In the genomic region with DNA sequence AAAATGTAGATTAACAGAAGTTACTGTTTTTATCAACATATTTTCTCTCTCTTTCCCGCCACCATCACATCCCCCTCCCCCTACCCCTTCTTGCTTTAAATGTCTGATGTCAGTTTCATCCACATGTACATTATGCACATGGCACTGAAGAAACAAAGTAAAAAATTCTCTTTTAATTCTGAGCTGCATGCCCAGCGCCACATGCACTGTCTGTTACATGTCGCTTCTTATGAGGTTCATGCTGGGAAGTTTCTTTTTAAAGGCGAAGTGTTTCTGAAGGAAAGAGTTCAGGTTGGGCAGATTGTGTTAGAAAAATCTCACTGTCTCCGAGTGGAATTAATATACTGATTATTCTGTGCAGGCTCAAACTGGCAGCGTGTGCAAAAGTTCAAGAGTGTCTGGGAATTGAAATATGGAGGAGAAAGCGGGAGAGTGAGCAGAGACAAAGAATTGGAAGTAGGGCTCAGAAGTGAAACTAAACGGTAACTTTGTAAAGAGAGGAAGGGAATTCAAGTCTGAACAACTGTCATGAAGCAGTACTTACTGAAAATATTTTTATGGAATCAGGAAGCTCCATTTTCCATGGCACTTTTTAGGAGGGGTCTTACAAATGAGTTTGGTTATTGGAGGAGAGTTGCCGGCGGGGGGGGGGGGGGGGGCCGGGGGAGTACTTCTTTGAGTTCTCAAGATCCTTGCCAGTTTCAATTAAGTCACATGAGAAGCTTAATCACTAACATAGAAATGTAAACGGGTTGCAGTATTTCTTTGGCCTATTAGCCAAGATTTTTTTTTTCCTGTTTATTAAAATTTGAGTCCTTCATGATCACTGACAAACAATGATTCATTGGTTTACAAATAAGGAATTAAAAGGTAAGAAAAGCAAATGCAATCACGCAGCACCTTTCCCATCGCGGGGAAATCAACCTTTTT, we compare ENCODE assay signal across 9 cellular contexts.
DNase-seq lines count a peak whose midpoint lies in the region; ATAC-seq, FAIRE-seq and TF ChIP-seq lines count a peak whose summit lies in the region.
"Had no signal": no experiment of that assay in that cellular context is flagged by ENCODE, and none has a peak within 500 bp of the region (broad histone marks: within the 10 kb centered on the region; RNA-seq: fewer than 3 reads in every experiment).

No MANE protein-coding gene starts in this region.

- WGBS in esophagus squamous epithelium, 2 donors = 23 to 27% methylated on average over 15 of the region's 15 CpGs

- H4K20me1 ChIP-seq in osteoblast (ENCODE audit: insufficient read depth, low read length) = no peaks in the 10 kb centered on the region

- intact Hi-C loops in esophagus squamous epithelium (cut with DNase I) = no loop called here
- intact Hi-C loops in left colon (cut with DNase I, micrococcal nuclease) = no loop called here

- no peak for ATAC-seq in left colon

- no peak overlapping the region for H3K27ac ChIP-seq in CD8-positive, alpha-beta memory T cell (ENCODE audit: low read depth, low read length)
- peak overlapping the region; percentile 11 to 66 (median 40) for H3K27ac ChIP-seq in esophagus squamous epithelium
- H3K27ac ChIP-seq in osteoblast (ENCODE audit: low read depth, low read length) = peak overlapping the region; percentile 48

- H3K36me3 Mint-ChIP-seq in CD8-positive, alpha-beta memory T cell = peaks cover 10 to 16% (median 12%) of the 10 kb centered on the region in 3 donors

- H3K4me3 ChIP-seq in CD8-positive, alpha-beta memory T cell (ENCODE audit: low read length) = no peak overlapping the region
- peak overlapping the region; percentile 16 to 57 (median 32) for H3K4me3 ChIP-seq in esophagus squamous epithelium
- H3K4me3 ChIP-seq in osteoblast (ENCODE audit: insufficient read depth, low read length) = peak overlapping the region; percentile 58

- peak overlapping the region in 5 of 8 donors; percentile 0 to 55 (median 45) for H3K27ac Mint-ChIP-seq in CD8-positive, alpha-beta memory T cell

- H3K9me3 Mint-ChIP-seq in CD8-positive, alpha-beta memory T cell = no peaks in the 10 kb centered on the region

- H3K36me3 ChIP-seq in CD8-positive, alpha-beta memory T cell (ENCODE audit: insufficient read depth, low read length) = no peaks in the 10 kb centered on the region
- H3K36me3 ChIP-seq in esophagus squamous epithelium = peaks cover 0 to 10% (median 0%) of the 10 kb centered on the region in 3 donors
- no peaks in the 10 kb centered on the region for H3K36me3 ChIP-seq in osteoblast (ENCODE audit: insufficient read depth, low read length)

- H3K4me1 Mint-ChIP-seq in CD8-positive, alpha-beta memory T cell = peaks cover 5% of the 10 kb centered on the region in 3 donors

- H3K79me2 ChIP-seq in osteoblast (ENCODE audit: insufficient read depth, low read length) = no peaks in the 10 kb centered on the region

- peak overlapping the region in 5 of 7 donors; percentile 59 to 69 (median 62) for H3K4me3 Mint-ChIP-seq in CD8-positive, alpha-beta memory T cell

- TF ChIP-seq POLR2A in esophagus squamous epithelium (IDR thresholded peaks at IDR 0.05) = no peak
- no peak for TF ChIP-seq POLR2A in H54 (IDR thresholded peaks at IDR 0.05; ENCODE audit: low read depth, low read length)

- no peaks in the 10 kb centered on the region for H3K9me3 ChIP-seq in CD8-positive, alpha-beta memory T cell (ENCODE audit: low read length)
- H3K9me3 ChIP-seq in esophagus squamous epithelium = no peaks in the 10 kb centered on the region
- no peaks in the 10 kb centered on the region for H3K9me3 ChIP-seq in osteoblast (ENCODE audit: low read depth, low read length)

- no peaks in the 10 kb centered on the region for H3K27me3 Mint-ChIP-seq in CD8-positive, alpha-beta memory T cell

- FAIRE-seq in H54 (lab: Jason Lieb, UNC) = no peak

- POLR2A ChIA-PET in CD8-positive, alpha-beta memory T cell (lab: Charles Lee) = no interaction called here

- H2AFZ ChIP-seq in osteoblast (ENCODE audit: low read length) = peak overlapping the region; percentile 47

- peak overlapping the region; percentile 77 for H3K4me2 ChIP-seq in osteoblast (ENCODE audit: insufficient read depth, low read length)

- no peak for DNase-seq in CD8-positive, alpha-beta memory T cell
- DNase-seq in NOMO-1 treated with DMSO at 0.1 percent for 48 hours (lab: John Stamatoyannopoulos, UW; ENCODE audit: unreplicated experiment) = peak; percentile 44
- DNase-seq in esophagus squamous epithelium (lab: John Stamatoyannopoulos, UW) = no peak
- DNase-seq in osteoblast (ENCODE audit: insufficient read length, low spot score, missing footprints) = peak; percentile 66
- DNase-seq in NCI-H1436 treated with DMSO at 0.1 percent for 48 hours (lab: John Stamatoyannopoulos, UW) = no peak
- DNase-seq in H54 (ENCODE audit: insufficient read length, low spot score) = no peak
- DNase-seq in nucleus accumbens (lab: John Stamatoyannopoulos, UW) = no peak
- DNase-seq in left colon = no peak
- DNase-seq: SHP77 had no signal

- no peaks in the 10 kb centered on the region for H3K4me1 ChIP-seq in CD8-positive, alpha-beta memory T cell (ENCODE audit: insufficient read depth, low read length)
- H3K4me1 ChIP-seq in esophagus squamous epithelium = peaks cover 6 to 26% (median 13%) of the 10 kb centered on the region in 3 donors
- peaks cover 12% of the 10 kb centered on the region for H3K4me1 ChIP-seq in osteoblast (ENCODE audit: insufficient read depth, low read length)

- TF ChIP-seq CTCF in esophagus squamous epithelium (IDR thresholded peaks at IDR 0.05) = no peak
- TF ChIP-seq CTCF in osteoblast (IDR thresholded peaks at IDR 0.05; ENCODE audit: extremely low read depth, low read depth, low read length) = no peak

- CTCF ChIA-PET in CD8-positive, alpha-beta memory T cell (lab: Charles Lee) = no interaction called here

- H3K27me3 ChIP-seq in CD8-positive, alpha-beta memory T cell (ENCODE audit: insufficient read depth, low read length, poor library complexity, severe bottlenecking) = no peaks in the 10 kb centered on the region
- H3K27me3 ChIP-seq in esophagus squamous epithelium = no peaks in the 10 kb centered on the region
- H3K27me3 ChIP-seq in osteoblast (ENCODE audit: insufficient read depth, low read length) = no peaks in the 10 kb centered on the region

Comparison
In these comparisons a context has a peak if more than half of its experiments do, and no peak if none do; other contexts are left out.
1. DNase-seq: peak in NOMO-1 treated with DMSO at 0.1 percent for 48 hours (single experiment) and osteoblast (single experiment); none in CD8-positive, alpha-beta memory T cell (0 of 5), esophagus squamous epithelium (single experiment), NCI-H1436 treated with DMSO at 0.1 percent for 48 hours (single experiment), H54 (single experiment), nucleus accumbens (0 of 56) and left colon (0 of 2).